ENCODE assay signal across 11 cellular contexts in the genomic region with DNA sequence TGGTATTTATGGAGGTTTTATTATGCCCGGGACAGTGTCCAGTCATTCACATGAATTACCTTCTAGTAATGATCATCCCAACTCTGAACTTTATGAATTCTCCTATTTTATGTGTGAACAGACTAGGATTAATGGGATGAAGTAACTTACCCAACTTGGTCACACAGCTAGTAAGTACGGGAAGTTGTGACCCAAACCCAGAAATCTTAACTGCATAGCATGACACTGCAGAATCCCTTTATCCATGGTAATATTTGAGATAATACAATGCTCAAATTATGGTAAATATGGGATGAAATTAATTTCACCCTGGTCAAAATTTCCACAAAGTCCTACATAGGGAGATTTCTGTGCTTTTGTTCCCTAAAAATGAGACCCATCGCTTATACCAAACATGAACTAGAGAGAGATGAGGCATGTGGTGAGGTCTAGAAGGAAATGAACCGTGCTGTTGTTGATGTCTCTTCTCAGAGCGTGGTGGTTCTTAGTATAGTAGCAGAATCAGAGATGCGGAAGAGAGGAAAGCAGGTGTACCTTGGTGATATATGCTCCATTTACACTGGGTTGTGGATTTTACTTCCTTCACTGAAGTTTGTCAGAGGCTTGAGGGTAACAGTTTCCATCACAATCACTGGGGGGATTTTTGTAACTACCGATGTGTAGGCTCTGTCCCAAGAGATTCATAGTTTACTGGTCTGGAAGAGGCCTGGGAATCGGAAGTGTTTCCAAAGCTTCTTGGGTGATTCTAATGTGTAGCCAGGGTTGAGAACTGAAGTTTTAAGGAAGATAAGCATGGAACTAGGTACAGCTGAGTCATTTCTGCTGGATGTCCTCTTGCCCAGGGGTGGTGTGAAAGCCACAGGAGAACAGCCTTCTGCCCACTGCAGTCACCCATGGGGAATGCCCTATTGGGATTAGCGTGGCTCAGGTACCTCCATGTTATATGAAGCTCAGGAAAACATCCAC. TPM values are rescaled to one million over a fixed set of nuclear protein-coding genes. Genes with fewer than 3 reads are reported as not detected.
A peak's percentile ranks its signal among the peaks of the same experiment; 100 is the strongest.
DNase-seq lines count a peak whose midpoint lies in the region; ATAC-seq and TF ChIP-seq lines count a peak whose summit lies in the region.
"Had no signal": no experiment of that assay in that cellular context is flagged by ENCODE, and none has a peak within 500 bp of the region (broad histone marks: within the 10 kb centered on the region; RNA-seq: fewer than 3 reads in every experiment).

No MANE protein-coding gene starts in this region.

- no peak for DNase-seq in activated CD8-positive, alpha-beta memory T cell treated with anti-CD3 and anti-CD28 coated beads, Interleukin-2, amount 10 ng/mL, durations not matched to agents 7 days and 5 days
- no peak for DNase-seq in activated CD8-positive, alpha-beta memory T cell treated with anti-CD3 and anti-CD28 coated beads, Interleukin-2, amount 50 U/mL, for 4 hours
- no peak for DNase-seq in stimulated activated effector memory CD8-positive, alpha-beta T cell treated with anti-CD3 and anti-CD28 coated beads, Interleukin-12 subunit alpha, Interleukin-12 subunit beta, amount 100 ng/mL, for 72 hours (ENCODE audit: low spot score in 2 of 2)
- DNase-seq in DMS53 treated with DMSO at 0.1 percent for 48 hours (lab: John Stamatoyannopoulos, UW; ENCODE audit: unreplicated experiment) (no peak), OCI-M2 (lab: John Stamatoyannopoulos, UW; ENCODE audit: unreplicated experiment) (no peak), erythroblast (lab: John Stamatoyannopoulos, UW) (no peak)
- DNase-seq: NCI-H748 treated with DMSO at 0.1 percent for 48 hours had no signal

- CTCF ChIA-PET in activated CD8-positive, alpha-beta memory T cell treated with anti-CD3 and anti-CD28 coated beads, Interleukin-2, amount 10 ng/mL, durations not matched to agents 7 days and 5 days (lab: Charles Lee), result interaction anchor here (0.8 to 1.0 kb wide), 3 partner anchors 23 to 410 kb away, joined by 3 to 4 read pairs (median 3); no protein-coding TSS in a partner anchor

- TF ChIP-seq POLR2A in erythroblast (IDR thresholded peaks at IDR 0.05; ENCODE audit: low read length), result no peak

- no peaks in the 10 kb centered on the region for H3K9me3 Mint-ChIP-seq in activated CD8-positive, alpha-beta memory T cell treated with anti-CD3 and anti-CD28 coated beads, Interleukin-2, amount 10 ng/mL, durations not matched to agents 7 days and 5 days (ENCODE audit: low read depth)
- H3K9me3 Mint-ChIP-seq in IgD-negative memory B cell, result peaks cover 2 to 9% (median 4%) of the 10 kb centered on the region in 3 donors
- H3K9me3 Mint-ChIP-seq in stimulated activated effector memory CD8-positive, alpha-beta T cell treated with anti-CD3 and anti-CD28 coated beads, Interleukin-12 subunit alpha, Interleukin-12 subunit beta, amount 100 ng/mL, for 72 hours, result no peaks in the 10 kb centered on the region

- peak; percentile 63 for ATAC-seq in activated CD8-positive, alpha-beta memory T cell treated with anti-CD3 and anti-CD28 coated beads, Interleukin-2, amount 10 ng/mL, durations not matched to agents 7 days and 5 days
- ATAC-seq in HG02588 (IDR thresholded peaks at IDR 0.05; ENCODE audit: unreplicated experiment), result peak; percentile 83
- peak; percentile 60 for ATAC-seq in stimulated activated effector memory CD8-positive, alpha-beta T cell treated with anti-CD3 and anti-CD28 coated beads, Interleukin-12 subunit alpha, Interleukin-12 subunit beta, amount 100 ng/mL, for 72 hours

- H3K27ac Mint-ChIP-seq in activated CD8-positive, alpha-beta memory T cell treated with anti-CD3 and anti-CD28 coated beads, Interleukin-2, amount 10 ng/mL, durations not matched to agents 7 days and 5 days, result peak overlapping the region; percentile 85
- H3K27ac Mint-ChIP-seq in IgD-negative memory B cell, result peak overlapping the region in 2 of 3 donors; percentile 37 to 85
- peak overlapping the region; percentile 60 for H3K27ac Mint-ChIP-seq in stimulated activated effector memory CD8-positive, alpha-beta T cell treated with anti-CD3 and anti-CD28 coated beads, Interleukin-12 subunit alpha, Interleukin-12 subunit beta, amount 100 ng/mL, for 72 hours

- no peak overlapping the region for H3K4me3 Mint-ChIP-seq in activated CD8-positive, alpha-beta memory T cell treated with anti-CD3 and anti-CD28 coated beads, Interleukin-2, amount 10 ng/mL, durations not matched to agents 7 days and 5 days
- peak overlapping the region; percentile 7 to 70 (median 32) for H3K4me3 Mint-ChIP-seq in IgD-negative memory B cell
- H3K4me3 Mint-ChIP-seq in stimulated activated effector memory CD8-positive, alpha-beta T cell treated with anti-CD3 and anti-CD28 coated beads, Interleukin-12 subunit alpha, Interleukin-12 subunit beta, amount 100 ng/mL, for 72 hours, result peak overlapping the region; percentile 12

- no peaks in the 10 kb centered on the region for H3K27me3 Mint-ChIP-seq in activated CD8-positive, alpha-beta memory T cell treated with anti-CD3 and anti-CD28 coated beads, Interleukin-2, amount 10 ng/mL, durations not matched to agents 7 days and 5 days
- peaks cover 8% of the 10 kb centered on the region for H3K27me3 Mint-ChIP-seq in IgD-negative memory B cell

- H3K4me1 Mint-ChIP-seq in activated CD8-positive, alpha-beta memory T cell treated with anti-CD3 and anti-CD28 coated beads, Interleukin-2, amount 10 ng/mL, durations not matched to agents 7 days and 5 days, result peaks cover 48% of the 10 kb centered on the region
- peaks cover 20 to 42% (median 22%) of the 10 kb centered on the region in 3 donors for H3K4me1 Mint-ChIP-seq in IgD-negative memory B cell
- peaks cover 31% of the 10 kb centered on the region for H3K4me1 Mint-ChIP-seq in stimulated activated effector memory CD8-positive, alpha-beta T cell treated with anti-CD3 and anti-CD28 coated beads, Interleukin-12 subunit alpha, Interleukin-12 subunit beta, amount 100 ng/mL, for 72 hours

- peaks cover 5% of the 10 kb centered on the region for H3K36me3 Mint-ChIP-seq in activated CD8-positive, alpha-beta memory T cell treated with anti-CD3 and anti-CD28 coated beads, Interleukin-2, amount 10 ng/mL, durations not matched to agents 7 days and 5 days
- H3K36me3 Mint-ChIP-seq in IgD-negative memory B cell, result peaks cover 6% of the 10 kb centered on the region
- H3K36me3 Mint-ChIP-seq in stimulated activated effector memory CD8-positive, alpha-beta T cell treated with anti-CD3 and anti-CD28 coated beads, Interleukin-12 subunit alpha, Interleukin-12 subunit beta, amount 100 ng/mL, for 72 hours, result no peaks in the 10 kb centered on the region

RNA-seq across cellular contexts. Expression of a gene that starts 30.2 kb away (rescaled TPM):
- total RNA-seq in activated CD8-positive, alpha-beta memory T cell treated with anti-CD3 and anti-CD28 coated beads, Interleukin-2, amount 10 ng/mL, durations not matched to agents 7 days and 5 days, result not detected
- polyA plus RNA-seq in IgD-negative memory B cell, result not detected
- total RNA-seq: activated CD8-positive, alpha-beta memory T cell treated with anti-CD3 and anti-CD28 coated beads for 36 hours; liver had no signal
- polyA plus RNA-seq: liver had no signal
